In genomic region chr2:176473177-176473576, GRCh38 we compare ENCODE assay signal across 8 cellular contexts.
DNase-seq lines count a peak whose midpoint lies in the region; ATAC-seq and TF ChIP-seq lines count a peak whose summit lies in the region.

No MANE protein-coding gene starts in this region.

- no peaks in the 10 kb centered on the region for H3K9me3 Mint-ChIP-seq in glutamatergic neuron (ENCODE audit: unreplicated experiment)

- no peaks in the 10 kb centered on the region for H3K4me1 Mint-ChIP-seq in glutamatergic neuron (ENCODE audit: low read depth, unreplicated experiment)

- intact Hi-C loops in thyroid gland (cut with DNase I) = no loop called here

- ATAC-seq in HG02885 (IDR thresholded peaks at IDR 0.05; ENCODE audit: poor library complexity, unreplicated experiment) = peak; percentile 64

- no peak overlapping the region for H3K4me3 Mint-ChIP-seq in glutamatergic neuron (ENCODE audit: unreplicated experiment)

- no peaks in the 10 kb centered on the region for H3K4me1 ChIP-seq in thyroid gland

- H3K27ac ChIP-seq in thyroid gland = no peak overlapping the region

- DNase-seq in EH (ENCODE audit: low read depth) = peak; percentile 16
- peak; percentile 74 for DNase-seq in RPMI7951 (ENCODE audit: low read depth)
- DNase-seq in fibroblast of villous mesenchyme (ENCODE audit: low read depth) = peak; percentile 49
- peak; percentile 9 to 41 for DNase-seq in thyroid gland
- DNase-seq in stimulated activated naive CD4-positive, alpha-beta T cell treated with Interleukin-2 at 50 U/mL for 16 hours (lab: John Stamatoyannopoulos, UW) = no peak
- DNase-seq in glutamatergic neuron = no peak
- no peak for DNase-seq in NCI-H1092 (lab: John Stamatoyannopoulos, UW)

- 68 to 81% methylated on average over 4 of the region's 4 CpGs for WGBS in thyroid gland, 2 donors

- H3K27me3 Mint-ChIP-seq in glutamatergic neuron (ENCODE audit: unreplicated experiment) = peaks cover 2% of the 10 kb centered on the region

- H3K36me3 ChIP-seq in thyroid gland = no peaks in the 10 kb centered on the region

- TF ChIP-seq CTCF in fibroblast of villous mesenchyme (IDR thresholded peaks at IDR 0.05; ENCODE audit: insufficient read depth, low read depth, low read length) (no peak), thyroid gland (IDR thresholded peaks at IDR 0.05) (no peak), glutamatergic neuron (IDR thresholded peaks at IDR 0.05; ENCODE audit: partially characterized antibody, unreplicated experiment) (no peak)

- no peak overlapping the region for H3K27ac Mint-ChIP-seq in glutamatergic neuron (ENCODE audit: unreplicated experiment)

- no peak for TF ChIP-seq POLR2A in thyroid gland (IDR thresholded peaks at IDR 0.05)

- H3K4me3 ChIP-seq in fibroblast of villous mesenchyme (ENCODE audit: low read depth, low read length) (peak overlapping the region; percentile 33), thyroid gland (replicated peaks in 1 of 3) (no peak overlapping the region)

- H3K27me3 ChIP-seq in thyroid gland = peaks cover 4% of the 10 kb centered on the region

- H3K9me3 ChIP-seq in thyroid gland = no peaks in the 10 kb centered on the region

- peaks cover 4% of the 10 kb centered on the region for H3K36me3 Mint-ChIP-seq in glutamatergic neuron (ENCODE audit: unreplicated experiment)

Comparison
In these comparisons a context has a peak if more than half of its experiments do, and no peak if none do; other contexts are left out.
1. DNase-seq: peak in EH (single experiment), RPMI7951 (single experiment), fibroblast of villous mesenchyme (single experiment) and thyroid gland (2 of 2); none in stimulated activated naive CD4-positive, alpha-beta T cell treated with Interleukin-2 at 50 U/mL for 16 hours (single experiment), glutamatergic neuron (single experiment) and NCI-H1092 (single experiment).